In the genomic region with DNA sequence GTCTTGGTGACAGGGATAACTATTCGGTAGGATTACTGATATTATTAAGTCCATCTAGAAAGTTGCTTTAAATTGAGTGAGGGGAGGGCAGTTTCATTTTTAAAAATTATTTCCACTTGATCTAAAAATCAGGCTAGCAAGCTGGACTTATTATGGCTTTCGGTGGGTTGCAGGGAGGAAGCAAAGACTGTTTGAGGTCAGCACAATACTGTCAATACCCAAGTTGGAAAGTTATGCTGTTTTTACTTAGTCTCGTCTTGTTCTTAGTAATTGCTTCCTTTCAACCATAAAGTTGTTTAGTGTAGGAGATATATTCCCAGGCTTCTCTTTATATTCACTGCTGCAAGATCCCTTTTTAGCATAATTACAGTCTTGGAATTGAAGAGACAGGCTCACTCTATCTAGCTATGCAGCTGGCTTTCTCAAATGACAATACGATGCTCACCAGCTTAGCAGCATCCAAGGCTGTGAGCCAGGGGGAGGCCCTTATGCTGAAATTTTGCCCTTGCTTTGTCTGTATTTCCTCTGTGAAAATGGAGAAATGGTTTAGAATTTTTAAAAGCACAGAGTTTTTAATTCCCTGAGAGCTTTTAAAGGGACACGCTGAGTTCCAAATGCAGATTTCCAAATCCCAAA, we compare ENCODE assay signal across 12 cellular contexts.
"Had no signal": no experiment of that assay in that cellular context is flagged by ENCODE, and none has a peak within 500 bp of the region (broad histone marks: within the 10 kb centered on the region; RNA-seq: fewer than 3 reads in every experiment).

No MANE protein-coding gene starts in this region.

- H3K9me3 Mint-ChIP-seq: naive B cell had no signal

- H3K27ac Mint-ChIP-seq: naive B cell had no signal

- DNase-seq: activated CD4-positive, alpha-beta T cell treated with anti-CD3 and anti-CD28 coated beads, Interleukin-2, amount 50 U/mL, for 1 hour; activated naive CD4-positive, alpha-beta T cell; effector CD8-positive, alpha-beta T cell; foreskin fibroblast; glutamatergic neuron; left colon; naive B cell; psoas muscle; right lobe of liver; spleen; stomach had no signal

- ATAC-seq: activated CD4-positive, CD25-positive, alpha-beta regulatory T cell treated with anti-CD3 and anti-CD28 coated beads, Interleukin-2, amount 50 U/mL, for 24 hours; left colon; psoas muscle; right lobe of liver had no signal

- H3K4me3 Mint-ChIP-seq: naive B cell had no signal

- H3K4me1 Mint-ChIP-seq: naive B cell had no signal

- H3K36me3 Mint-ChIP-seq: naive B cell had no signal
